ENCODE assay signal across 10 cellular contexts in the genomic region with DNA sequence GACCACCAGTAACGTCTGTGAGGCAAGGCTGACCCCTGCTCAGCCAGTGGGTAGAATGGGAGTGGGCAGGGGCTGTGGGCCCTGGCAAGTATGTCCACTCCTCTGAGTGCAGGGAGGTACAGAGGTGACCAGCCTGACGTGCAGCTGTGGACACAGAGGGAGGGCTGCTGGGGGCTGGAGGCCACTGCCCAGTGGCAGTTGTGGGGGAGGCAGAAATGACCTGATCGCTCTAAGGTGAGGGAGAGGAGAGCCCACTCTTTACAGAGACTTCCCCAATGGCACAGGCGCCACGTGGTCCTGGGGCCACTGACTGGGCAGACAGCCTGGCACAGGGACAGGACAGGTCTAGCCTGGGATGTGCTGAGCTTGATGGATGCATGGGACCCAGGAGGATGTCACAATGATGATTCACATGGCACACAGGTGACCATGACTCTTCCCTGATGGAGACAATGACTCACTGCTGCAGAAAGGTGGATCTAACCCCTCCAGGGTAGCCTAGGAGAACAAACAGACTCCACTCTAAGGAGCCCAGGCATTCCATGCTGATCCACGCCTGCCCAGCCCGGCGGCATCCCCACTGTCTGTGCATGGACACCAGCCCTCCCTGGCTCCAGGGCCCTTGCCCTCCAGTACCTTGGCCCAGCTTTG. TPM values are rescaled to one million over a fixed set of nuclear protein-coding genes. Genes with fewer than 3 reads are reported as not detected.
DNase-seq lines count a peak whose midpoint lies in the region; ATAC-seq and TF ChIP-seq lines count a peak whose summit lies in the region.
"Had no signal": no experiment of that assay in that cellular context is flagged by ENCODE, and none has a peak within 500 bp of the region (broad histone marks: within the 10 kb centered on the region; RNA-seq: fewer than 3 reads in every experiment).

No MANE protein-coding gene starts in this region.

- ATAC-seq in WTC11 (no peak), GM21723 (IDR thresholded peaks at IDR 0.05; ENCODE audit: unreplicated experiment) (no peak)

- H3K27ac Mint-ChIP-seq in WTC11: peak overlapping the region; percentile 96

- no peaks in the 10 kb centered on the region for H3K4me1 ChIP-seq in left ventricle myocardium inferior
- H3K4me1 ChIP-seq in smooth muscle cell (ENCODE audit: low read depth): peaks cover 33% of the 10 kb centered on the region

- no peaks in the 10 kb centered on the region for H3K9me3 Mint-ChIP-seq in WTC11

- CTCF ChIA-PET in WTC11 (lab: Charles Lee): interaction anchor here (0.6 to 2.4 kb wide), 8 partner anchors 12 to 136 kb away, joined by 3 to 9 read pairs (median 3); no protein-coding TSS in a partner anchor

- peaks cover 85% of the 10 kb centered on the region for H3K4me1 Mint-ChIP-seq in WTC11

- peaks cover 5% of the 10 kb centered on the region for H3F3A ChIP-seq in smooth muscle cell (ENCODE audit: low read depth)

- H3K9ac ChIP-seq in smooth muscle cell (ENCODE audit: low read depth): peak overlapping the region; percentile 95

- peaks cover 90% of the 10 kb centered on the region for H3K79me2 ChIP-seq in smooth muscle cell (ENCODE audit: low read depth)

- no peaks in the 10 kb centered on the region for H3K27me3 ChIP-seq in H7 (ENCODE audit: control insufficient read depth, insufficient read depth, low read length)
- H3K27me3 ChIP-seq in left ventricle myocardium inferior (ENCODE audit: low read depth): no peaks in the 10 kb centered on the region
- H3K27me3 ChIP-seq in smooth muscle cell (ENCODE audit: low read depth): no peaks in the 10 kb centered on the region
- H3K27me3 ChIP-seq in brain microvascular endothelial cell (replicated peaks): no peaks in the 10 kb centered on the region

- H3K4me3 ChIP-seq in H7 (ENCODE audit: insufficient read depth, low read depth, low read length) (no peak overlapping the region), left ventricle myocardium inferior (no peak overlapping the region), smooth muscle cell (no peak overlapping the region), brain microvascular endothelial cell (ENCODE audit: low read depth, low read length) (no peak overlapping the region)

- H3K27me3 Mint-ChIP-seq in WTC11 (ENCODE audit: low read depth): no peaks in the 10 kb centered on the region

- WGBS in smooth muscle cell (ENCODE audit: low lambda C conversion rate): 63% methylated on average over 8 of the region's 8 CpGs

- in situ Hi-C loops in GM13977 (cut with MboI; ENCODE audit: low pct_unique_long_range_greater_than_20kb, low sequenced_read_pairs, unreplicated experiment) (no loop called here), brain microvascular endothelial cell (cut with HindIII; ENCODE audit: low pct_ligation_motif_present, low sequenced_read_pairs) (no loop called here)

- H3K36me3 ChIP-seq in H7 (replicated peaks; ENCODE audit: control insufficient read depth, insufficient read depth, low read length) (peaks cover 12% of the 10 kb centered on the region), left ventricle myocardium inferior (peaks cover 21% of the 10 kb centered on the region), smooth muscle cell (ENCODE audit: low read depth) (no peaks in the 10 kb centered on the region), brain microvascular endothelial cell (replicated peaks) (peaks cover 14% of the 10 kb centered on the region)

- H4K20me1 ChIP-seq in smooth muscle cell (ENCODE audit: low read depth): peaks cover 99% of the 10 kb centered on the region

- peak overlapping the region; percentile 15; the same call in 1 of the 2 replicates for H3K4me3 Mint-ChIP-seq in WTC11

- H2AFZ ChIP-seq in smooth muscle cell (ENCODE audit: low read depth): no peak overlapping the region

- peak overlapping the region; percentile 65 for H3K4me2 ChIP-seq in smooth muscle cell

- H3K27ac ChIP-seq in left ventricle myocardium inferior (replicated peaks) (no peak overlapping the region), smooth muscle cell (ENCODE audit: low read depth) (peak overlapping the region; percentile 99), brain microvascular endothelial cell (no peak overlapping the region)

- H3K36me3 Mint-ChIP-seq in WTC11: peaks cover 25% of the 10 kb centered on the region

- intact Hi-C loops in left ventricle myocardium inferior (cut with micrococcal nuclease): no loop called here

- DNase-seq in H7 (peak; percentile 76), WTC11 (ENCODE audit: low spot score) (peak; percentile 17), left ventricle myocardium inferior (peak; percentile 10), smooth muscle cell (lab: John Stamatoyannopoulos, UW; ENCODE audit: unreplicated experiment) (no peak), GM13977 (ENCODE audit: low spot score) (no peak), brain microvascular endothelial cell (no peak), NCI-H345 treated with DMSO at 0.1 percent for 48 hours (lab: John Stamatoyannopoulos, UW; ENCODE audit: unreplicated experiment) (no peak)
- DNase-seq: RPMI8226; stimulated activated CD4-positive, alpha-beta T cell treated with anti-CD3 and anti-CD28 coated beads, Interleukin-15, amount 100 ng/mL, for 24 hours had no signal

- TF ChIP-seq CTCF in WTC11 (IDR thresholded peaks at IDR 0.05) (no peak), left ventricle myocardium inferior (IDR thresholded peaks at IDR 0.05; ENCODE audit: borderline replicate concordance) (no peak), smooth muscle cell (IDR thresholded peaks at IDR 0.05; ENCODE audit: borderline replicate concordance, insufficient read depth, poor library complexity, severe bottlenecking) (no peak), GM13977 (IDR thresholded peaks at IDR 0.05; ENCODE audit: extremely low read depth, insufficient read depth, missing control alignments) (no peak), brain microvascular endothelial cell (IDR thresholded peaks at IDR 0.05; ENCODE audit: low read depth, low read length, missing control alignments) (no peak)

- POLR2A ChIA-PET in WTC11 (lab: Charles Lee): interaction anchor here (1.3 kb wide), 1 partner anchor 10 kb away, joined by 4 read pairs; no protein-coding TSS in a partner anchor

- H3K9me3 ChIP-seq in left ventricle myocardium inferior (replicated peaks) (no peaks in the 10 kb centered on the region), smooth muscle cell (replicated peaks; ENCODE audit: low read depth) (no peaks in the 10 kb centered on the region)

TF ChIP-seq in WTC11, 78 proteins besides CTCF, POLR2A, EP300 and RAD21 (continues in another document):
- TF ChIP-seq, protein P1, sequence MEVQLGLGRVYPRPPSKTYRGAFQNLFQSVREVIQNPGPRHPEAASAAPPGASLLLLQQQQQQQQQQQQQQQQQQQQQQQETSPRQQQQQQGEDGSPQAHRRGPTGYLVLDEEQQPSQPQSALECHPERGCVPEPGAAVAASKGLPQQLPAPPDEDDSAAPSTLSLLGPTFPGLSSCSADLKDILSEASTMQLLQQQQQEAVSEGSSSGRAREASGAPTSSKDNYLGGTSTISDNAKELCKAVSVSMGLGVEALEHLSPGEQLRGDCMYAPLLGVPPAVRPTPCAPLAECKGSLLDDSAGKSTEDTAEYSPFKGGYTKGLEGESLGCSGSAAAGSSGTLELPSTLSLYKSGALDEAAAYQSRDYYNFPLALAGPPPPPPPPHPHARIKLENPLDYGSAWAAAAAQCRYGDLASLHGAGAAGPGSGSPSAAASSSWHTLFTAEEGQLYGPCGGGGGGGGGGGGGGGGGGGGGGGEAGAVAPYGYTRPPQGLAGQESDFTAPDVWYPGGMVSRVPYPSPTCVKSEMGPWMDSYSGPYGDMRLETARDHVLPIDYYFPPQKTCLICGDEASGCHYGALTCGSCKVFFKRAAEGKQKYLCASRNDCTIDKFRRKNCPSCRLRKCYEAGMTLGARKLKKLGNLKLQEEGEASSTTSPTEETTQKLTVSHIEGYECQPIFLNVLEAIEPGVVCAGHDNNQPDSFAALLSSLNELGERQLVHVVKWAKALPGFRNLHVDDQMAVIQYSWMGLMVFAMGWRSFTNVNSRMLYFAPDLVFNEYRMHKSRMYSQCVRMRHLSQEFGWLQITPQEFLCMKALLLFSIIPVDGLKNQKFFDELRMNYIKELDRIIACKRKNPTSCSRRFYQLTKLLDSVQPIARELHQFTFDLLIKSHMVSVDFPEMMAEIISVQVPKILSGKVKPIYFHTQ (CRISPR knock-in tag; IDR thresholded peaks at IDR 0.05): no peak
- TF ChIP-seq KAT7 (CRISPR knock-in tag; IDR thresholded peaks at IDR 0.05; ENCODE audit: borderline replicate concordance): no peak
- TF ChIP-seq, protein P2, sequence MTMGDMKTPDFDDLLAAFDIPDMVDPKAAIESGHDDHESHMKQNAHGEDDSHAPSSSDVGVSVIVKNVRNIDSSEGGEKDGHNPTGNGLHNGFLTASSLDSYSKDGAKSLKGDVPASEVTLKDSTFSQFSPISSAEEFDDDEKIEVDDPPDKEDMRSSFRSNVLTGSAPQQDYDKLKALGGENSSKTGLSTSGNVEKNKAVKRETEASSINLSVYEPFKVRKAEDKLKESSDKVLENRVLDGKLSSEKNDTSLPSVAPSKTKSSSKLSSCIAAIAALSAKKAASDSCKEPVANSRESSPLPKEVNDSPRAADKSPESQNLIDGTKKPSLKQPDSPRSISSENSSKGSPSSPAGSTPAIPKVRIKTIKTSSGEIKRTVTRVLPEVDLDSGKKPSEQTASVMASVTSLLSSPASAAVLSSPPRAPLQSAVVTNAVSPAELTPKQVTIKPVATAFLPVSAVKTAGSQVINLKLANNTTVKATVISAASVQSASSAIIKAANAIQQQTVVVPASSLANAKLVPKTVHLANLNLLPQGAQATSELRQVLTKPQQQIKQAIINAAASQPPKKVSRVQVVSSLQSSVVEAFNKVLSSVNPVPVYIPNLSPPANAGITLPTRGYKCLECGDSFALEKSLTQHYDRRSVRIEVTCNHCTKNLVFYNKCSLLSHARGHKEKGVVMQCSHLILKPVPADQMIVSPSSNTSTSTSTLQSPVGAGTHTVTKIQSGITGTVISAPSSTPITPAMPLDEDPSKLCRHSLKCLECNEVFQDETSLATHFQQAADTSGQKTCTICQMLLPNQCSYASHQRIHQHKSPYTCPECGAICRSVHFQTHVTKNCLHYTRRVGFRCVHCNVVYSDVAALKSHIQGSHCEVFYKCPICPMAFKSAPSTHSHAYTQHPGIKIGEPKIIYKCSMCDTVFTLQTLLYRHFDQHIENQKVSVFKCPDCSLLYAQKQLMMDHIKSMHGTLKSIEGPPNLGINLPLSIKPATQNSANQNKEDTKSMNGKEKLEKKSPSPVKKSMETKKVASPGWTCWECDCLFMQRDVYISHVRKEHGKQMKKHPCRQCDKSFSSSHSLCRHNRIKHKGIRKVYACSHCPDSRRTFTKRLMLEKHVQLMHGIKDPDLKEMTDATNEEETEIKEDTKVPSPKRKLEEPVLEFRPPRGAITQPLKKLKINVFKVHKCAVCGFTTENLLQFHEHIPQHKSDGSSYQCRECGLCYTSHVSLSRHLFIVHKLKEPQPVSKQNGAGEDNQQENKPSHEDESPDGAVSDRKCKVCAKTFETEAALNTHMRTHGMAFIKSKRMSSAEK (CRISPR knock-in tag; IDR thresholded peaks at IDR 0.05; ENCODE audit: borderline replicate concordance): no peak

RNA-seq across cellular contexts. Expression of a gene that starts 7.7 kb away (rescaled TPM):
- 70.2 and 77.5 TPM in 2 replicates for total RNA-seq in H7 (2014; rRNA removed; shearing (Covaris generic))
- total RNA-seq in WTC11 (2021) (206 to 215 TPM (median 210 TPM) in 3 replicates), left ventricle myocardium inferior (11.0 TPM), smooth muscle cell (42.7 and 52.0 TPM in 2 replicates)
- 50.1 and 55.7 TPM in 2 replicates for polyA plus RNA-seq in smooth muscle cell

Comparison
In these comparisons a context has a peak if more than half of its experiments do, and no peak if none do; other contexts are left out.
1. DNase-seq: peak in H7 (single experiment), WTC11 (single experiment) and left ventricle myocardium inferior (single experiment); none in smooth muscle cell (single experiment), GM13977 (single experiment), brain microvascular endothelial cell (single experiment) and NCI-H345 treated with DMSO at 0.1 percent for 48 hours (single experiment).